18 cellular contexts compared by ENCODE assay signal in genomic region chr22:25130462-25130861, GRCh38.
A peak's percentile ranks its signal among the peaks of the same experiment; 100 is the strongest.
DNase-seq lines count a peak whose midpoint lies in the region; ATAC-seq, FAIRE-seq and TF ChIP-seq lines count a peak whose summit lies in the region.
"Had no signal": no experiment of that assay in that cellular context is flagged by ENCODE, and none has a peak within 500 bp of the region (broad histone marks: within the 10 kb centered on the region; RNA-seq: fewer than 3 reads in every experiment).

No MANE protein-coding gene starts in this region.

- H4K8ac ChIP-seq in trophoblast cell (ENCODE audit: low read depth, low read length) = no peak overlapping the region

- H3K4ac ChIP-seq in trophoblast cell (ENCODE audit: low read depth, low read length) = peak overlapping the region; percentile 9

- H3K4me3 Mint-ChIP-seq in MCF 10A (ENCODE audit: unreplicated experiment) = no peak overlapping the region
- H3K4me3 Mint-ChIP-seq: H9 had no signal

- H3K36me3 Mint-ChIP-seq in MCF 10A (ENCODE audit: insufficient read depth, unreplicated experiment) = peaks cover 20% of the 10 kb centered on the region

- H4K91ac ChIP-seq in trophoblast cell (ENCODE audit: low read depth, low read length) = no peak overlapping the region

- H3K4me1 ChIP-seq in breast epithelium (peaks cover 10 to 61% of the 10 kb centered on the region in 2 donors), trophoblast cell (ENCODE audit: control insufficient read depth in 1 of 2, insufficient read depth in 2 of 2, low read length in 2 of 2) (peaks cover 3 to 11% of the 10 kb centered on the region in 2 experiments)
- H3K4me1 ChIP-seq: BLaER1 had no signal

- no peaks in the 10 kb centered on the region for H3K27me3 Mint-ChIP-seq in MCF 10A (ENCODE audit: insufficient read depth, unreplicated experiment)

- peak overlapping the region; percentile 76 to 80 for H3K27ac ChIP-seq in breast epithelium
- no peak overlapping the region for H3K27ac ChIP-seq in trophoblast cell (ENCODE audit: low read depth, low read length)
- H3K27ac ChIP-seq: BLaER1, KMS-11 had no signal

- H3K18ac ChIP-seq in trophoblast cell (ENCODE audit: low read length) = peak overlapping the region; percentile 29

- H3K4me1 Mint-ChIP-seq in MCF 10A (ENCODE audit: insufficient read depth, unreplicated experiment) = peaks cover 19% of the 10 kb centered on the region

- CTCF ChIA-PET in MCF 10A (lab: Yijun Ruan, JAX) = interaction anchor here (0.9 to 1.0 kb wide), 3 partner anchors 16 to 43 kb away, joined by 3 to 7 read pairs (median 4); no protein-coding TSS in a partner anchor

- H3K79me1 ChIP-seq in trophoblast cell (ENCODE audit: low read length) = no peaks in the 10 kb centered on the region

- H3K4me3 ChIP-seq in breast epithelium (no peak overlapping the region), trophoblast cell (ENCODE audit: low read depth, low read length) (no peak overlapping the region)
- H3K4me3 ChIP-seq: BLaER1 had no signal

- H2BK5ac ChIP-seq in trophoblast cell (ENCODE audit: low read depth, low read length, poor library complexity) = no peak overlapping the region

- no peak for TF ChIP-seq POLR2A in breast epithelium (IDR thresholded peaks at IDR 0.05)

- H3K9me3 ChIP-seq in breast epithelium (no peaks in the 10 kb centered on the region), trophoblast cell (ENCODE audit: insufficient read depth, low read depth, low read length) (no peaks in the 10 kb centered on the region)
- H3K9me3 ChIP-seq: BLaER1 had no signal

- no peak overlapping the region for H2AFZ ChIP-seq in trophoblast cell (ENCODE audit: insufficient read depth, low read length, poor library complexity)

- WGBS in trophoblast cell (ENCODE audit: extremely low coverage, insufficient coverage, insufficient read length) = no CpG with 5 or more reads among the region's 6 CpGs

- no peaks in the 10 kb centered on the region for H3K9me3 Mint-ChIP-seq in MCF 10A (ENCODE audit: unreplicated experiment)
- H3K9me3 Mint-ChIP-seq: H9 had no signal

- H3K14ac ChIP-seq in trophoblast cell (ENCODE audit: low read length) = no peak overlapping the region

- POLR2A ChIA-PET in MCF 10A (lab: Yijun Ruan, JAX) = interaction anchor here (1.5 kb wide), 1 partner anchor 20 kb away, joined by 3 read pairs; no protein-coding TSS in a partner anchor

- no peak overlapping the region for H3K4me2 ChIP-seq in trophoblast cell (ENCODE audit: low read length)
- H3K4me2 ChIP-seq: BLaER1, KMS-11 had no signal

- no peak overlapping the region for H2BK120ac ChIP-seq in trophoblast cell (ENCODE audit: insufficient read depth, low read length, poor library complexity)

- H2BK12ac ChIP-seq in trophoblast cell (ENCODE audit: low read length) = no peak overlapping the region

- DNase-seq in breast epithelium (ENCODE audit: low spot score in 2 of 2) (no peak), MCF 10A (ENCODE audit: unreplicated experiment) (no peak), head of caudate nucleus (peak in 36 of 42 donors; percentile 24 to 84 (median 54)), trophoblast cell (no peak), urothelium cell line (ENCODE audit: low spot score) (no peak), SIG-M5 treated with dmso at 0.1 percent for 504 hours (lab: John Stamatoyannopoulos, UW; ENCODE audit: unreplicated experiment) (no peak), DMS79 treated with DMSO at 0.1 percent for 48 hours (lab: John Stamatoyannopoulos, UW) (no peak)
- DNase-seq: 8988T, DMS153, H9, MM.1S, NCI-H1105, NCI-H1694 treated with DMSO at 0.1 percent for 48 hours, NCI-H748 treated with DMSO at 0.1 percent for 48 hours had no signal

- no peak overlapping the region for H3K9ac ChIP-seq in trophoblast cell (ENCODE audit: low read length)
- H3K9ac ChIP-seq: BLaER1, KMS-11 had no signal

- H3K36me3 ChIP-seq in breast epithelium = no peaks in the 10 kb centered on the region
- H3K36me3 ChIP-seq in trophoblast cell (ENCODE audit: control insufficient read depth in 1 of 2, insufficient read depth in 2 of 2, low read length in 2 of 2) = peaks cover 0 to 3% of the 10 kb centered on the region in 2 experiments
- H3K36me3 ChIP-seq: BLaER1 had no signal

- no peak overlapping the region for H3K27ac Mint-ChIP-seq in MCF 10A (ENCODE audit: low read depth, unreplicated experiment)
- H3K27ac Mint-ChIP-seq: H9 had no signal

- FAIRE-seq in urothelium cell line (lab: Jason Lieb, UNC) = peak; percentile 48

- H3K23ac ChIP-seq in trophoblast cell (ENCODE audit: low read length) = no peak overlapping the region

- TF ChIP-seq CTCF in breast epithelium (IDR thresholded peaks at IDR 0.05) (no peak), MCF 10A (IDR thresholded peaks at IDR 0.05; ENCODE audit: unreplicated experiment) (no peak)

- H3K79me2 ChIP-seq in trophoblast cell (ENCODE audit: control insufficient read depth, insufficient read depth, low read length, poor library complexity) = no peaks in the 10 kb centered on the region

- H3K27me3 ChIP-seq in breast epithelium (no peaks in the 10 kb centered on the region), trophoblast cell (ENCODE audit: insufficient read depth, low read length) (no peaks in the 10 kb centered on the region)
- H3K27me3 ChIP-seq: BLaER1 had no signal

- intact Hi-C loops in breast epithelium (cut with DNase I; ENCODE audit: low total_unique reads) (no loop called here), MCF 10A (cut with micrococcal nuclease) (no loop called here), head of caudate nucleus (cut with DNase I) (no loop called here)

- H2AK5ac ChIP-seq in trophoblast cell (ENCODE audit: low read length) = no peak overlapping the region

- no peak overlapping the region for H4K12ac ChIP-seq in trophoblast cell (ENCODE audit: low read depth, low read length)

- no peak for ATAC-seq in GM18867 (IDR thresholded peaks at IDR 0.05; ENCODE audit: unreplicated experiment)
- ATAC-seq: Panc1 had no signal

- no TSS peak for BruUV-seq in MCF 10A (replicated peaks; lab: Mats Ljungman, UMichigan)

Comparison
In these comparisons a context has a peak if more than half of its experiments do, and no peak if none do; other contexts are left out.
1. DNase-seq: peak in head of caudate nucleus (36 of 42); none in breast epithelium (0 of 2), MCF 10A (single experiment), trophoblast cell (0 of 2), urothelium cell line (single experiment), SIG-M5 treated with dmso at 0.1 percent for 504 hours (single experiment) and DMS79 treated with DMSO at 0.1 percent for 48 hours (single experiment).